Comparison of ENCODE assay signal across 20 cellular contexts in genomic region chr5:172151661-172152210, GRCh38. TPM values are rescaled to one million over a fixed set of nuclear protein-coding genes. Genes with fewer than 3 reads are reported as not detected.
DNase-seq lines count a peak whose midpoint lies in the region; ATAC-seq and TF ChIP-seq lines count a peak whose summit lies in the region.
"Had no signal": no experiment of that assay in that cellular context is flagged by ENCODE, and none has a peak within 500 bp of the region (broad histone marks: within the 10 kb centered on the region; RNA-seq: fewer than 3 reads in every experiment).

No MANE protein-coding gene starts in this region.

- intact Hi-C loops in CD8-positive, alpha-beta T cell (cut with DNase I, micrococcal nuclease): loop anchor here in 1 of 2 experiments (2.0 kb wide), 1 partner anchor 45 kb away; no protein-coding TSS in a partner anchor

- peak overlapping the region; percentile 86 for H3K27ac Mint-ChIP-seq in CD8-positive, alpha-beta T cell
- H3K27ac Mint-ChIP-seq in activated naive CD4-positive, alpha-beta T cell treated with anti-CD3 and anti-CD28 coated beads, Interleukin-2, amount 50 U/mL, for 72 hours: peak overlapping the region; percentile 15 to 90
- H3K27ac Mint-ChIP-seq in naive B cell: peak overlapping the region; percentile 64 to 96 (median 86)

- H3K36me3 Mint-ChIP-seq in CD8-positive, alpha-beta T cell: peaks cover 90% of the 10 kb centered on the region
- H3K36me3 Mint-ChIP-seq in activated naive CD4-positive, alpha-beta T cell treated with anti-CD3 and anti-CD28 coated beads, Interleukin-2, amount 50 U/mL, for 72 hours: peaks cover 28 to 54% of the 10 kb centered on the region in 2 donors
- peaks cover 24 to 35% of the 10 kb centered on the region in 2 donors for H3K36me3 Mint-ChIP-seq in naive B cell

- ATAC-seq in CD8-positive, alpha-beta T cell: no peak
- ATAC-seq in activated naive CD4-positive, alpha-beta T cell treated with anti-CD3 and anti-CD28 coated beads, Interleukin-2, amount 50 U/mL, for 72 hours: no peak
- no peak for ATAC-seq in naive B cell (ENCODE audit: low read depth in 2 of 2)
- ATAC-seq in HG03280 (IDR thresholded peaks at IDR 0.05; ENCODE audit: unreplicated experiment): no peak
- ATAC-seq: gastroesophageal sphincter, pancreas had no signal

- peak overlapping the region; percentile 69; the same call in 1 of the 2 replicates for H3K4me2 ChIP-seq in BLaER1

- no peak for TF ChIP-seq CTCF in CD8-positive, alpha-beta T cell (IDR thresholded peaks at IDR 0.05)

- peak overlapping the region; percentile 48 for H3K4me3 Mint-ChIP-seq in CD8-positive, alpha-beta T cell
- H3K4me3 Mint-ChIP-seq in naive B cell: peak overlapping the region in 6 of 8 donors; percentile 0 to 71 (median 61)

- peak overlapping the region; percentile 11; the same call in 1 of the 2 replicates for H3K9ac ChIP-seq in BLaER1

- peaks cover 81% of the 10 kb centered on the region for H3K4me1 Mint-ChIP-seq in CD8-positive, alpha-beta T cell (ENCODE audit: low read depth)
- peaks cover 56 to 75% (median 66%) of the 10 kb centered on the region in 3 donors for H3K4me1 Mint-ChIP-seq in naive B cell

- POLR2A ChIA-PET in CD8-positive, alpha-beta T cell (lab: Charles Lee): interaction anchor here (0.5 to 4.2 kb wide), 4 partner anchors 20 to 35 kb away, joined by 3 to 21 read pairs (median 3); no protein-coding TSS in a partner anchor

- CTCF ChIA-PET in CD8-positive, alpha-beta T cell (lab: Charles Lee): interaction anchor here (1.0 to 2.8 kb wide), 4 partner anchors 21 to 37 kb away, joined by 3 to 16 read pairs (median 6); partner anchors contain the start of gene STK10

- peaks cover 80% of the 10 kb centered on the region for H3K4me1 ChIP-seq in BLaER1
- peaks cover 61% of the 10 kb centered on the region for H3K4me1 ChIP-seq in CD8-positive, alpha-beta T cell (ENCODE audit: insufficient read depth, low read length)
- H3K4me1 ChIP-seq: pancreas had no signal

- no peak for DNase-seq in CD8-positive, alpha-beta T cell
- no peak for DNase-seq in activated naive CD4-positive, alpha-beta T cell treated with anti-CD3 and anti-CD28 coated beads, Interleukin-2, amount 50 U/mL, for 72 hours (ENCODE audit: low spot score in 2 of 2)
- DNase-seq in naive B cell: no peak
- no peak for DNase-seq in DMS79 (lab: John Stamatoyannopoulos, UW)
- no peak for DNase-seq in iPS-NIHi11 (ENCODE audit: low spot score)
- no peak for DNase-seq in germinal center (ENCODE audit: low spot score)
- DNase-seq: activated CD4-positive, alpha-beta T cell treated with anti-CD3 and anti-CD28 coated beads for 48 hours; DND-41; islet precursor cell; midbrain; NCI-H2171 treated with DMSO at 0.1 percent for 48 hours; pancreas; small intestine; stimulated activated naive CD4-positive, alpha-beta T cell treated with Interleukin-2 at 50 U/mL for 16 hours had no signal

- peaks cover 87% of the 10 kb centered on the region for H4K20me1 ChIP-seq in BLaER1

- no peak overlapping the region for H3K27ac ChIP-seq in BLaER1
- H3K27ac ChIP-seq in CD8-positive, alpha-beta T cell (ENCODE audit: low read depth, low read length): no peak overlapping the region
- H3K27ac ChIP-seq: RWPE1 had no signal

- no peak overlapping the region for H3K4me3 ChIP-seq in BLaER1
- H3K4me3 ChIP-seq in CD8-positive, alpha-beta T cell (ENCODE audit: low read depth, low read length): no peak overlapping the region
- H3K4me3 ChIP-seq: gastroesophageal sphincter, pancreas had no signal

- H3K9me3 ChIP-seq in BLaER1: no peaks in the 10 kb centered on the region
- no peaks in the 10 kb centered on the region for H3K9me3 ChIP-seq in CD8-positive, alpha-beta T cell (ENCODE audit: low read length)
- H3K9me3 ChIP-seq: gastroesophageal sphincter, pancreas had no signal

- no peaks in the 10 kb centered on the region for H3K27me3 ChIP-seq in BLaER1
- H3K27me3 ChIP-seq in CD8-positive, alpha-beta T cell (ENCODE audit: insufficient read depth, low read length): no peaks in the 10 kb centered on the region
- H3K27me3 ChIP-seq: gastroesophageal sphincter, pancreas had no signal

- H3K9me3 Mint-ChIP-seq in CD8-positive, alpha-beta T cell: no peaks in the 10 kb centered on the region
- H3K9me3 Mint-ChIP-seq in activated naive CD4-positive, alpha-beta T cell treated with anti-CD3 and anti-CD28 coated beads, Interleukin-2, amount 50 U/mL, for 72 hours: peaks cover 0 to 5% of the 10 kb centered on the region in 2 donors
- no peaks in the 10 kb centered on the region for H3K9me3 Mint-ChIP-seq in naive B cell

- H3K36me3 ChIP-seq in BLaER1: peaks cover 84% of the 10 kb centered on the region
- H3K36me3 ChIP-seq in CD8-positive, alpha-beta T cell (ENCODE audit: insufficient read depth, low read length): peaks cover 52% of the 10 kb centered on the region
- H3K36me3 ChIP-seq: pancreas had no signal

- H3K27me3 Mint-ChIP-seq in CD8-positive, alpha-beta T cell (ENCODE audit: low read depth): no peaks in the 10 kb centered on the region
- H3K27me3 Mint-ChIP-seq in naive B cell: no peaks in the 10 kb centered on the region

RNA-seq across cellular contexts. Expression of gene STK10, which starts 36.3 kb away (rescaled TPM):
- 100 to 1,000 TPM; 172 to 182 TPM for total RNA-seq in CD8-positive, alpha-beta T cell
- 10 to 100 TPM; 42.9 to 92.2 TPM for total RNA-seq in activated naive CD4-positive, alpha-beta T cell treated with anti-CD3 and anti-CD28 coated beads, Interleukin-2, amount 50 U/mL, for 72 hours
- 10 to 100 TPM; 12.2 to 73.3 (median 36.3) TPM for polyA plus RNA-seq in naive B cell (ENCODE audit: low read depth in 6 of 6)

RNA-seq across cellular contexts. Expression of gene EFCAB9, which starts 42.2 kb away (rescaled TPM):
- total RNA-seq in CD8-positive, alpha-beta T cell: not detected
- total RNA-seq in activated naive CD4-positive, alpha-beta T cell treated with anti-CD3 and anti-CD28 coated beads, Interleukin-2, amount 50 U/mL, for 72 hours: not detected
- polyA plus RNA-seq in naive B cell (ENCODE audit: low read depth in 6 of 6): not detected
- total RNA-seq: cardiac septum; gastroesophageal sphincter; pancreas; T-helper 1 cell treated with Interleukin-12 subunit alpha and Interleukin-12 subunit beta and Interleukin-4 antibody, amounts not matched to agents 30 ng/mL and 1 ng/mL, for 36 hours had no signal
- polyA plus RNA-seq: pancreas, small intestine had no signal
